ENCODE assay signal across 14 cellular contexts in the genomic region with DNA sequence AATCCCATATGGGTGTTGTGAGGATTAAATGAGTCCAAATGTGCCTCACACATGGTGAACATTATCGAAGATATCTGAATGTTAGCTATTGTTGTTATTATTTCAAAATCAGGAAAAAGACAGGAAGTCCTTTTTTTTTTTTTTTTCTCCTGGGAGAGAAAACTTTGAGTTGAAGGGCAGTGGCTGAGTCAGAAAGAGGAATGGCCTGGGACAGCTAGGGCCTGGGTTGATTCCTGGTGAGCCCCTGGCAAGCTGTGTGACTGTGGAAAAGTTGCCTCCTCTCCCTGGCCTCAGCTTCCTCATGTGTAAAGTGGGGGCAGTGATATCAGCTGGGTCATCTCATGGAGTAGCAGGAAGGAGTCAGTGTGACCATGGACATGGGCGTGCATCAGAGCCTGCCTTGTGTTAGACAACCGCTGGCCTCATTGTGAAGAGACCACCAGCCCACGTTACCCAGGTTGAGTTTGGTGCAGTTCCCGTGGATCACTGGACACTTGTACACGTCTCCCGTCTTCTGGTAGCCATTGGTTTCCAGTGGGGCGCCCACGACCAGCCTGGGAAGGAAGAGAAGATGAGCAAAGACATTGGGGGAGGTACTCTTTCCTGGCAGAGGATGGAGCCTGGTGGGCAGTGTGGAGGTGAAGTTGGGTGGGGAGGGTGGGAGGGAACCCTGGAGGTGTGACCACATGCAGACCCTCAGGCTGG.
DNase-seq lines count a peak whose midpoint lies in the region; ATAC-seq and TF ChIP-seq lines count a peak whose summit lies in the region.
"Had no signal": no experiment of that assay in that cellular context is flagged by ENCODE, and none has a peak within 500 bp of the region (broad histone marks: within the 10 kb centered on the region; RNA-seq: fewer than 3 reads in every experiment).

No MANE protein-coding gene starts in this region.

- H3K9me3 ChIP-seq in BLaER1 treated with 17β-estradiol and CSF1 and Interleukin-3, amounts not matched to agents 10 nM and 100 nM (replicated peaks in 1 of 11) = no peaks in the 10 kb centered on the region
- H3K9me3 ChIP-seq in psoas muscle (no peaks in the 10 kb centered on the region), testis (no peaks in the 10 kb centered on the region)

- intact Hi-C loops in psoas muscle (cut with DNase I) = loop anchor here in 1 of 2 donors (5.0 kb wide), 1 partner anchor 117 kb away; no protein-coding TSS in a partner anchor
- intact Hi-C loops in testis (cut with DNase I; ENCODE audit: low total_unique reads) = no loop called here

- no peak overlapping the region for H3K4me3 ChIP-seq in BLaER1 treated with 17β-estradiol and CSF1 and Interleukin-3, amounts not matched to agents 10 nM and 100 nM
- H3K4me3 ChIP-seq in fibroblast of pulmonary artery (replicated peaks; ENCODE audit: low read depth, low read length) = no peak overlapping the region
- no peak overlapping the region for H3K4me3 ChIP-seq in psoas muscle
- no peak overlapping the region for H3K4me3 ChIP-seq in testis

- no peak for TF ChIP-seq POLR2A in testis (IDR thresholded peaks at IDR 0.05)

- H3K27ac ChIP-seq in BLaER1 treated with 17β-estradiol and CSF1 and Interleukin-3, amounts not matched to agents 10 nM and 100 nM = peak overlapping the region in 6 of 11 experiments; percentile 8 to 88 (median 84); a peak in 8 of 22 replicates
- peak overlapping the region; percentile 30 for H3K27ac ChIP-seq in psoas muscle
- no peak overlapping the region for H3K27ac ChIP-seq in testis
- H3K27ac ChIP-seq: RWPE1 had no signal

- no peaks in the 10 kb centered on the region for H3K27me3 ChIP-seq in BLaER1 treated with 17β-estradiol and CSF1 and Interleukin-3, amounts not matched to agents 10 nM and 100 nM
- H3K27me3 ChIP-seq in psoas muscle (ENCODE audit: insufficient read depth in 3 of 3, low read length in 2 of 3) (no peaks in the 10 kb centered on the region), testis (no peaks in the 10 kb centered on the region)

- H3K9ac ChIP-seq in BLaER1 treated with 17β-estradiol and CSF1 and Interleukin-3, amounts not matched to agents 10 nM and 100 nM = peak overlapping the region in 4 of 11 experiments; percentile 1 to 42 (median 30); a peak in 4 of 22 replicates

- no peak for TF ChIP-seq CTCF in fibroblast of pulmonary artery (IDR thresholded peaks at IDR 0.05; ENCODE audit: low read length, missing control alignments)
- no peak for TF ChIP-seq CTCF in psoas muscle (IDR thresholded peaks at IDR 0.05)
- no peak for TF ChIP-seq CTCF in testis (IDR thresholded peaks at IDR 0.05)

- H3K4me2 ChIP-seq in BLaER1 treated with 17β-estradiol and CSF1 and Interleukin-3, amounts not matched to agents 10 nM and 100 nM = peak overlapping the region; percentile 57 to 98 (median 85)

- 86 to 91% (median 88%) methylated on average over 9 of the region's 9 CpGs for WGBS in psoas muscle, 3 donors
- 88 to 94% methylated on average over 9 of the region's 9 CpGs for WGBS in testis, 2 donors

- H4K20me1 ChIP-seq in BLaER1 treated with 17β-estradiol and CSF1 and Interleukin-3, amounts not matched to agents 10 nM and 100 nM = no peaks in the 10 kb centered on the region

- peaks cover 56 to 87% (median 83%) of the 10 kb centered on the region in 10 experiments for H3K4me1 ChIP-seq in BLaER1 treated with 17β-estradiol and CSF1 and Interleukin-3, amounts not matched to agents 10 nM and 100 nM
- H3K4me1 ChIP-seq in psoas muscle (peaks cover 45% of the 10 kb centered on the region), testis (peaks cover 32% of the 10 kb centered on the region)

- no peaks in the 10 kb centered on the region for H3K36me3 ChIP-seq in BLaER1 treated with 17β-estradiol and CSF1 and Interleukin-3, amounts not matched to agents 10 nM and 100 nM
- H3K36me3 ChIP-seq in psoas muscle (ENCODE audit: insufficient read depth in 1 of 2, low read depth in 1 of 2) (no peaks in the 10 kb centered on the region), testis (ENCODE audit: low read depth, missing control alignments) (no peaks in the 10 kb centered on the region)

- no peak for ATAC-seq in psoas muscle

- DNase-seq in fibroblast of pulmonary artery (ENCODE audit: low read depth) (peak; percentile 70), psoas muscle (no peak), GM03348 (ENCODE audit: low spot score) (no peak), testis (no peak), NCI-H345 (lab: John Stamatoyannopoulos, UW) (no peak)
- no peak for DNase-seq in activated CD8-positive, alpha-beta memory T cell treated with anti-CD3 and anti-CD28 coated beads, Interleukin-2, amount 50 U/mL, for 48 hours
- DNase-seq: activated CD4-positive, alpha-beta T cell treated with anti-CD3 and anti-CD28 coated beads, Interleukin-2, amount 10 ng/mL, durations not matched to agents 7 days and 5 days; activated gamma-delta T cell; endodermal cell; kidney glomerular epithelial cell; NCI-H524 had no signal

TF ChIP-seq in PFSK-1, 5 proteins besides CTCF, POLR2A, EP300 and RAD21:
- TF ChIP-seq TAF1 (IDR thresholded peaks at IDR 0.05; ENCODE audit: borderline replicate concordance, insufficient read depth, low read length) (no peak), FOXP2 (optimal IDR thresholded peaks at IDR 0.05; ENCODE audit: borderline replicate concordance, extremely low read depth, extremely low read length, insufficient read depth) (peak; percentile 22)
TF ChIP-seq in PFSK-1: peak in this region for 1.

Comparison
In these comparisons a context has a peak if more than half of its experiments do, and no peak if none do; other contexts are left out.
1. H3K27ac ChIP-seq: peak in BLaER1 treated with 17β-estradiol and CSF1 and Interleukin-3, amounts not matched to agents 10 nM and 100 nM (6 of 11) and psoas muscle (single experiment); none in testis (0 of 2).